5 cellular contexts compared by ENCODE assay signal in genomic region chr13:20276901-20277300, GRCh38. TPM values are rescaled to one million over a fixed set of nuclear protein-coding genes. Genes with fewer than 3 reads are reported as not detected.
"Had no signal": no experiment of that assay in that cellular context is flagged by ENCODE, and none has a peak within 500 bp of the region (broad histone marks: within the 10 kb centered on the region; RNA-seq: fewer than 3 reads in every experiment).

No MANE protein-coding gene starts in this region.

RNA-seq across cellular contexts. Expression of gene GJB6, which starts 44.8 kb away (rescaled TPM):
- total RNA-seq: HepG2, HT1080, IMR-90, K562 had no signal
- polyA plus RNA-seq: HepG2, IgD-negative memory B cell, IMR-90, K562 had no signal
